18 cellular contexts compared by ENCODE assay signal in the genomic region with DNA sequence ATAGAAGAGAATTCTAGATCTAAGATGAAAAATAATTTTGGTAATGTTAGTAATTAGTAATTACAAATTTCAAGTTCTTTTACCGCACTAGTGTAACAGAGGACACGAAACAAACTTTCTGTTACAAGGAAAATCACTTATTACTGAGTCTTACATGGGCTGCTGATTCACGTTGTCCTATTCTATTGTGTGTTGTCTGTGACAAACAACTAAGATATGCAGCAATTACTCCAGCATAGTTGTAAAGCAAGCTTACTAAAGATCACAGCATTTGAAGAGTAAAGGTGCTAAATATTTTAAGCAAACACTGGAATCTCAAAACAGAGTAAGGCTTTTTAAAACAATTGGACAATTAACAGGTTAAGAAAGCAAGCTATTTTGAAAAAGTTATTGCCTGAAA.
A peak's percentile ranks its signal among the peaks of the same experiment; 100 is the strongest.
DNase-seq lines count a peak whose midpoint lies in the region; ATAC-seq and TF ChIP-seq lines count a peak whose summit lies in the region.
"Had no signal": no experiment of that assay in that cellular context is flagged by ENCODE, and none has a peak within 500 bp of the region (broad histone marks: within the 10 kb centered on the region; RNA-seq: fewer than 3 reads in every experiment).

No MANE protein-coding gene starts in this region.

- H3K4me2 ChIP-seq in GM23248 (ENCODE audit: unreplicated experiment) (peak overlapping the region; percentile 32), SU-DHL-6 (ENCODE audit: low read depth, low read length, poor library complexity, severe bottlenecking) (no peak overlapping the region), mesendoderm (ENCODE audit: low read length) (no peak overlapping the region)

- H3K4ac ChIP-seq in mesendoderm (ENCODE audit: low read depth, low read length) = no peak overlapping the region

- H3K4me3 ChIP-seq in GM23248 (no peak overlapping the region), SU-DHL-6 (ENCODE audit: insufficient read depth, low read length, poor library complexity, severe bottlenecking) (no peak overlapping the region), mesendoderm (ENCODE audit: low read length) (no peak overlapping the region), testis (no peak overlapping the region), esophagus muscularis mucosa (no peak overlapping the region)
- H3K4me3 ChIP-seq: HAP-1 had no signal

- no peak for TF ChIP-seq EP300 in esophagus muscularis mucosa (IDR thresholded peaks at IDR 0.05)

- H4K8ac ChIP-seq in mesendoderm (ENCODE audit: low read depth, low read length) = no peak overlapping the region

- peak; percentile 68 for DNase-seq in GM23248
- DNase-seq in dedifferentiated amniotic fluid mesenchymal stem cell (ENCODE audit: extremely low spot score) = peak; percentile 24
- peak; percentile 59 for DNase-seq in mesendoderm
- DNase-seq in testis = no peak
- no peak for DNase-seq in esophagus muscularis mucosa (ENCODE audit: extremely low spot score)
- no peak for DNase-seq in left ventricle myocardium superior
- DNase-seq in SKM-1 treated with dmso at 0.1 percent for 144 hours (lab: John Stamatoyannopoulos, UW; ENCODE audit: unreplicated experiment) = no peak
- DNase-seq: DMS 273 treated with DMSO at 0.1 percent for 48 hours, IMR-90, NCI-H1417, NCI-H1930, NCI-H2171, NCI-H446, NCI-H748 treated with DMSO at 0.1 percent for 48 hours, OCI-M1 had no signal

- H4K20me1 ChIP-seq in GM23248 (ENCODE audit: insufficient read depth) = no peaks in the 10 kb centered on the region
- H4K20me1 ChIP-seq in SU-DHL-6 (ENCODE audit: low read depth, low read length) = no peaks in the 10 kb centered on the region

- no peak overlapping the region for H3K18ac ChIP-seq in mesendoderm (ENCODE audit: low read length)

- H3K27me3 ChIP-seq in GM23248 (replicated peaks; ENCODE audit: insufficient read depth) (no peaks in the 10 kb centered on the region), SU-DHL-6 (ENCODE audit: low read length) (no peaks in the 10 kb centered on the region), mesendoderm (ENCODE audit: insufficient read depth, low read length, poor library complexity) (no peaks in the 10 kb centered on the region), testis (no peaks in the 10 kb centered on the region), esophagus muscularis mucosa (no peaks in the 10 kb centered on the region)

- WGBS in GM23248 (ENCODE audit: low coverage in 1 of 2, low lambda C conversion rate in 2 of 2, missing lambda C conversion rate in 2 of 2), 2 experiments = 26 to 44% methylated on average over 3 of the region's 3 CpGs
- no CpG with 5 or more reads among the region's 3 CpGs for WGBS in mesendoderm (ENCODE audit: extremely low coverage, insufficient coverage, low lambda C conversion rate)
- 64 to 66% methylated on average over 3 of the region's 3 CpGs for WGBS in testis, 2 donors
- WGBS in esophagus muscularis mucosa = 89% methylated on average over 3 of the region's 3 CpGs

- no peak overlapping the region for H2BK5ac ChIP-seq in mesendoderm (ENCODE audit: low read length)

- H3K36me3 ChIP-seq in GM23248 (ENCODE audit: low read depth) (no peaks in the 10 kb centered on the region), SU-DHL-6 (ENCODE audit: low read length) (no peaks in the 10 kb centered on the region), mesendoderm (ENCODE audit: control insufficient read depth, insufficient read depth, low read length) (no peaks in the 10 kb centered on the region), testis (ENCODE audit: low read depth, missing control alignments) (no peaks in the 10 kb centered on the region), esophagus muscularis mucosa (no peaks in the 10 kb centered on the region)
- H3K36me3 ChIP-seq: HAP-1 had no signal

- H3K79me2 ChIP-seq in GM23248 (ENCODE audit: insufficient read depth) (no peaks in the 10 kb centered on the region), SU-DHL-6 (ENCODE audit: insufficient read depth, low read length) (no peaks in the 10 kb centered on the region), mesendoderm (ENCODE audit: control insufficient read depth, insufficient read depth, low read length) (no peaks in the 10 kb centered on the region)

- no peaks in the 10 kb centered on the region for H3K79me1 ChIP-seq in mesendoderm (ENCODE audit: low read length)

- no peak overlapping the region; the same call in 1 of the 2 replicates for H3K9ac ChIP-seq in GM23248
- no peak overlapping the region for H3K9ac ChIP-seq in SU-DHL-6 (ENCODE audit: low read length)
- H3K9ac ChIP-seq in mesendoderm (ENCODE audit: low read length) = no peak overlapping the region

- H3K9me3 ChIP-seq in GM23248 (ENCODE audit: low read depth) (no peaks in the 10 kb centered on the region), SU-DHL-6 (ENCODE audit: insufficient read depth, low read length) (peaks cover 22% of the 10 kb centered on the region; the same call in 1 of the 2 replicates), testis (no peaks in the 10 kb centered on the region), esophagus muscularis mucosa (peaks cover 0 to 13% (median 10%) of the 10 kb centered on the region in 4 donors)
- H3K9me3 ChIP-seq: HAP-1 had no signal

- TF ChIP-seq POLR2A in testis (IDR thresholded peaks at IDR 0.05) (no peak), esophagus muscularis mucosa (IDR thresholded peaks at IDR 0.05; ENCODE audit: low read depth) (no peak)

- no peak for ATAC-seq in left ventricle myocardium superior

- H3K4me1 ChIP-seq in GM23248 (ENCODE audit: insufficient read depth) = peaks cover 7% of the 10 kb centered on the region; the same call in 1 of the 2 replicates
- H3K4me1 ChIP-seq in mesendoderm (ENCODE audit: control insufficient read depth, low read depth, low read length) = no peaks in the 10 kb centered on the region
- no peaks in the 10 kb centered on the region for H3K4me1 ChIP-seq in testis
- H3K4me1 ChIP-seq in esophagus muscularis mucosa = no peaks in the 10 kb centered on the region

- no peak overlapping the region for H2BK15ac ChIP-seq in mesendoderm (replicated peaks; ENCODE audit: low read depth)

- no peak overlapping the region for H4K5ac ChIP-seq in mesendoderm (ENCODE audit: low read length)

- H2BK120ac ChIP-seq in mesendoderm (ENCODE audit: low read depth, low read length) = no peak overlapping the region

- H2AFZ ChIP-seq in GM23248 (peak overlapping the region; percentile 34; the same call in 1 of the 2 replicates), SU-DHL-6 (ENCODE audit: low read depth, low read length, severe bottlenecking) (peak overlapping the region; percentile 46)

- no peak overlapping the region for H2AK5ac ChIP-seq in mesendoderm (ENCODE audit: low read length)

- intact Hi-C loops in testis (cut with DNase I; ENCODE audit: low total_unique reads) = no loop called here
- intact Hi-C loops in esophagus muscularis mucosa (cut with DNase I) = no loop called here
- intact Hi-C loops in left ventricle myocardium superior (cut with micrococcal nuclease) = no loop called here

- H3K9me2 ChIP-seq in GM23248 (ENCODE audit: insufficient read depth) (no peaks in the 10 kb centered on the region), SU-DHL-6 (replicated peaks; ENCODE audit: insufficient read depth, low read length) (no peaks in the 10 kb centered on the region)

- H3K27ac ChIP-seq in GM23248 (no peak overlapping the region), SU-DHL-6 (ENCODE audit: low read depth, low read length) (no peak overlapping the region), mesendoderm (ENCODE audit: low read depth, low read length) (no peak overlapping the region), testis (no peak overlapping the region), esophagus muscularis mucosa (replicated peaks in 1 of 4) (no peak overlapping the region)
- H3K27ac ChIP-seq: C4-2B had no signal

- no peak overlapping the region for H3K23ac ChIP-seq in mesendoderm (ENCODE audit: low read length)

- no peaks in the 10 kb centered on the region for H3F3A ChIP-seq in GM23248 (ENCODE audit: insufficient read depth)
- no peaks in the 10 kb centered on the region for H3F3A ChIP-seq in SU-DHL-6 (ENCODE audit: insufficient read depth)

- in situ Hi-C loops in GM23248 (cut with MboI) = no loop called here

- TF ChIP-seq CTCF in SU-DHL-6 (IDR thresholded peaks at IDR 0.05; ENCODE audit: insufficient read depth, low read length, poor library complexity, severe bottlenecking) (no peak), testis (IDR thresholded peaks at IDR 0.05) (no peak), esophagus muscularis mucosa (IDR thresholded peaks at IDR 0.05) (no peak)

- no peak overlapping the region for H3K56ac ChIP-seq in mesendoderm (ENCODE audit: low read length)

Comparison
In these comparisons a context has a peak if more than half of its experiments do, and no peak if none do; other contexts are left out.
1. DNase-seq: peak in GM23248 (single experiment), dedifferentiated amniotic fluid mesenchymal stem cell (single experiment) and mesendoderm (single experiment); none in testis (single experiment), esophagus muscularis mucosa (single experiment), left ventricle myocardium superior (single experiment) and SKM-1 treated with dmso at 0.1 percent for 144 hours (single experiment).